Comparison of ENCODE assay signal across 8 cellular contexts in genomic region chr2:222298311-222299150, GRCh38. TPM values are rescaled to one million over a fixed set of nuclear protein-coding genes. Genes with fewer than 3 reads are reported as not detected.
DNase-seq lines count a peak whose midpoint lies in the region; TF ChIP-seq lines count a peak whose summit lies in the region.

Gene PAX3, minus strand, starts transcription at chr2:222298998. Its CDS starts 383 bp downstream, at chr2:222298615.

- H3K4me3 ChIP-seq in MG63: peak within 1 kb of the TSS; percentile 78
- peak within 1 kb of the TSS in 3 of 4 donors; percentile 0 to 48 (median 18) for H3K4me3 ChIP-seq in esophagus squamous epithelium

- intact Hi-C loops in esophagus squamous epithelium (cut with DNase I): no loop called here

- TF ChIP-seq POLR2A in esophagus squamous epithelium (IDR thresholded peaks at IDR 0.05): no peak

- H3K36me3 Mint-ChIP-seq in osteocyte (ENCODE audit: unreplicated experiment): peaks cover 1% of the 10 kb centered on the region

- H3K27me3 ChIP-seq in MG63 (no peaks in the 10 kb centered on the region), esophagus squamous epithelium (peaks cover 68 to 100% (median 87%) of the 10 kb centered on the region in 4 donors)

- 7% methylated on average over 29 to 35 of the region's 63 CpGs for WGBS in esophagus squamous epithelium, 2 donors

- DNase-seq in ELF-1 (ENCODE audit: low read depth, low spot score) (peak; percentile 74), MG63 (peak; percentile 93), esophagus squamous epithelium (lab: John Stamatoyannopoulos, UW) (no peak), osteocyte (ENCODE audit: extremely low spot score, unreplicated experiment) (peak; percentile 84), GM13976 (ENCODE audit: low spot score) (no peak), middle frontal gyrus (ENCODE audit: extremely low spot score, low spot score) (no peak), globus pallidus (ENCODE audit: low spot score) (no peak), OCI-M1 (lab: John Stamatoyannopoulos, UW) (no peak)

- H3K9me3 Mint-ChIP-seq in osteocyte (ENCODE audit: unreplicated experiment): no peaks in the 10 kb centered on the region

- H3K4me3 Mint-ChIP-seq in osteocyte (ENCODE audit: unreplicated experiment): peak within 1 kb of the TSS; percentile 75

- peaks cover 13 to 83% (median 33%) of the 10 kb centered on the region in 3 donors for H3K4me1 ChIP-seq in esophagus squamous epithelium

- H3K36me3 ChIP-seq in MG63: peaks cover 22% of the 10 kb centered on the region
- H3K36me3 ChIP-seq in esophagus squamous epithelium: no peaks in the 10 kb centered on the region

- no peak within 1 kb of the TSS for H3K27ac ChIP-seq in esophagus squamous epithelium

- TF ChIP-seq CTCF in esophagus squamous epithelium (IDR thresholded peaks at IDR 0.05): no peak
- no peak for TF ChIP-seq CTCF in osteocyte (IDR thresholded peaks at IDR 0.05)
- no peak for TF ChIP-seq CTCF in GM13976 (IDR thresholded peaks at IDR 0.05; ENCODE audit: borderline replicate concordance, control extremely low read depth, extremely low read depth, insufficient read depth, missing control alignments)

- in situ Hi-C loops in GM13976 (cut with MboI; ENCODE audit: low sequenced_read_pairs, unreplicated experiment): no loop called here

- H3K9me3 ChIP-seq in MG63: no peaks in the 10 kb centered on the region
- no peaks in the 10 kb centered on the region for H3K9me3 ChIP-seq in esophagus squamous epithelium

- peaks cover 38% of the 10 kb centered on the region for H3K4me1 Mint-ChIP-seq in osteocyte (ENCODE audit: unreplicated experiment)

- H3K27me3 Mint-ChIP-seq in osteocyte (ENCODE audit: unreplicated experiment): peaks cover 98% of the 10 kb centered on the region

- peak within 1 kb of the TSS; percentile 76 for H3K27ac Mint-ChIP-seq in osteocyte (ENCODE audit: unreplicated experiment)

RNA-seq across cellular contexts. Expression of gene PAX3, which starts in this region (rescaled TPM):
- 9.4 and 15.2 TPM in 2 replicates for total RNA-seq in MG63 (2014; rRNA removed; shearing (Covaris generic); ENCODE audit: low replicate concordance)
- total RNA-seq in esophagus squamous epithelium (not detected), osteocyte (2.3 and 2.8 TPM in 2 replicates)

Comparison
In these comparisons a context has a peak if more than half of its experiments do, and no peak if none do; other contexts are left out.
1. DNase-seq: peak in ELF-1 (single experiment), MG63 (single experiment) and osteocyte (single experiment); none in esophagus squamous epithelium (single experiment), GM13976 (single experiment), middle frontal gyrus (single experiment), globus pallidus (single experiment) and OCI-M1 (single experiment).